19 cellular contexts compared by ENCODE assay signal in genomic region chr1:164466001-164466421, GRCh38.
"Had no signal": no experiment of that assay in that cellular context is flagged by ENCODE, and none has a peak within 500 bp of the region (broad histone marks: within the 10 kb centered on the region; RNA-seq: fewer than 3 reads in every experiment).

No MANE protein-coding gene starts in this region.

- H3K4me1 ChIP-seq: lower lobe of right lung, psoas muscle, sigmoid colon, stomach, thyroid gland had no signal

- ATAC-seq: effector memory CD8-positive, alpha-beta T cell; left ventricle myocardium superior; lower lobe of right lung; natural killer cell; right cardiac atrium; stimulated activated effector memory CD8-positive, alpha-beta T cell treated with anti-CD3 and anti-CD28 coated beads, Interleukin-12 subunit alpha, Interleukin-12 subunit beta, amount 100 ng/mL, for 72 hours had no signal

- H3K27ac ChIP-seq: lower lobe of right lung, ovary, psoas muscle, sigmoid colon, stomach, thyroid gland, vagina had no signal

- DNase-seq: effector memory CD8-positive, alpha-beta T cell; hypothalamus; left ventricle myocardium superior; lower lobe of right lung; natural killer cell; occipital lobe; ovary; posterior cingulate gyrus; psoas muscle; right cardiac atrium; sigmoid colon; stimulated activated CD4-positive, alpha-beta T cell treated with anti-CD3 and anti-CD28 coated beads, Interleukin-2, amount 100 ng/mL, for 24 hours; stimulated activated CD4-positive, alpha-beta T cell treated with anti-CD3 and anti-CD28 coated beads, Interleukin-4, amount 100 ng/mL, for 24 hours; stimulated activated naive CD4-positive, alpha-beta T cell treated with Interleukin-2 at 50 U/mL for 16 hours; stomach; thyroid gland; trophoblast cell had no signal

- H3K27me3 ChIP-seq: ovary, sigmoid colon, stomach, thyroid gland, vagina had no signal

- H3K9me3 ChIP-seq: lower lobe of right lung, ovary, psoas muscle, stomach, thyroid gland, vagina had no signal

- H3K4me3 ChIP-seq: lower lobe of right lung, ovary, psoas muscle, sigmoid colon, stomach, thyroid gland, vagina had no signal

- H3K36me3 ChIP-seq: lower lobe of right lung, ovary, sigmoid colon, stomach, thyroid gland, vagina had no signal
